ENCODE assay signal across 32 cellular contexts in the genomic region with DNA sequence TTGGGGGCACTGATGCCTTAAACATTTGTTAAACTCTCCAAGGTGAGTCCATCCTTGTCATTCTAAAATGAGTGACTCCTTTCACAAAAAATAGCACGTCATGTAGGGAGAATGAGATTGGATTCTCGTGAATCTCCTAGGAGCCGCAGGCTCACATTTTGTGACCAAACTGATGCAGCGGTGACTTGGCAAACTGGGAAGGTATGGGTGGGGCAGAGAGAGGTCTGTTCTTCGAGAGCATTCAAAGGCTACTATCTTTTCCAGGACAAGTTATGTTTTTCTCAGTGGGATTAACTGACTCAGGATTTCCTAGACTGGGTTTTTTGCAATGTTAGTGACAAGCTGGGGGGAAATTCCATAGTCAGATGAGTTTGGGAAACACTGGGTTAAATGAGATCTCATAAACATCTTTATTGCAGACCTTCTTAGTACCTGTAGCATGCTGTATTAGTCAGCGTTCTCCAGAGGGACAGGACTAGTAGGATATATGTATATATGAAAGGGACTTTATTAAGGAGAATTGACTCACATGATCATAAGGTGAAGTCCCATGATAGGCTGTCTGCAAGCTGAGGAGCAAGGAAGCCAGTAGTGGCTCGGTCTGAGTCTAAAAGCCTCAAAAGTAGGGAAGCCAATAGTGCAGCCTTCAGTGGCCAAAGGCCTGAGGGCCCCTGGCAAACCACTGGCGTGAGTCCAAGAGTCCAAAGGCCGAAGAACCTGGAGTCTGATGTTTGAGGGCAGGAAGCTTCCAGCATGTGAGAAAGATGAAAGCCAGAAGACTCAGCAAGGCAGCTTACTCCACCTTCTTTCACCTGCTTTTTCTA.
DNase-seq lines count a peak whose midpoint lies in the region; ATAC-seq and TF ChIP-seq lines count a peak whose summit lies in the region.
"Had no signal": no experiment of that assay in that cellular context is flagged by ENCODE, and none has a peak within 500 bp of the region (broad histone marks: within the 10 kb centered on the region; RNA-seq: fewer than 3 reads in every experiment).

No MANE protein-coding gene starts in this region.

- DNase-seq in Caco-2: peak; percentile 21 to 57
- DNase-seq in NCI-H69 (lab: John Stamatoyannopoulos, UW): peak; percentile 39
- peak; percentile 57 for DNase-seq in hepatocyte (ENCODE audit: low spot score)
- DNase-seq in sigmoid colon: peak; percentile 56
- DNase-seq in T1000 (lab: John Stamatoyannopoulos, UW): no peak
- no peak for DNase-seq in SKM-1 treated with dmso at 0.1 percent for 144 hours (lab: John Stamatoyannopoulos, UW; ENCODE audit: unreplicated experiment)
- DNase-seq: ACHN; activated CD4-positive, alpha-beta memory T cell treated with anti-CD3 and anti-CD28 coated beads, Interleukin-2, amount 10 ng/mL, durations not matched to agents 7 days and 5 days; activated CD4-positive, alpha-beta T cell treated with anti-CD3 and anti-CD28 coated beads for 1 hour; activated CD8-positive, alpha-beta memory T cell treated with anti-CD3 and anti-CD28 coated beads, Interleukin-2, amount 50 U/mL, for 48 hours; anterior cingulate cortex; BE2C; cortex of kidney; DND-41; endodermal cell; esophagus squamous epithelium; foreskin melanocyte; IMR-90; mesenchymal stem cell; NCI-H1105; NCI-H2029; NCI-H526; RPMI8226 had no signal

- no peaks in the 10 kb centered on the region for H3K36me3 Mint-ChIP-seq in Caco-2 (ENCODE audit: insufficient read depth, unreplicated experiment)

- H3K4me3 ChIP-seq in Caco-2 (ENCODE audit: low read depth, low read length) (no peak overlapping the region), hepatocyte (no peak overlapping the region), sigmoid colon (no peak overlapping the region)
- H3K4me3 ChIP-seq: cardiac muscle cell, esophagus squamous epithelium had no signal

- ATAC-seq in GM21360 (IDR thresholded peaks at IDR 0.05; ENCODE audit: unreplicated experiment) (no peak), GM18498 (IDR thresholded peaks at IDR 0.05; ENCODE audit: unreplicated experiment) (no peak)
- ATAC-seq: activated T-helper 17 cell treated with anti-CD3 and anti-CD28 coated beads, Interleukin-2, amount 50 U/mL, for 72 hours had no signal

- no peaks in the 10 kb centered on the region for H3K79me2 ChIP-seq in hepatocyte

- no peaks in the 10 kb centered on the region for H3K27me3 ChIP-seq in Caco-2 (replicated peaks; ENCODE audit: control insufficient read depth, insufficient read depth, low read length)
- no peaks in the 10 kb centered on the region for H3K27me3 ChIP-seq in hepatocyte
- no peaks in the 10 kb centered on the region for H3K27me3 ChIP-seq in sigmoid colon
- H3K27me3 ChIP-seq: BE2C, cardiac muscle cell, esophagus squamous epithelium, neutrophil had no signal

- H3K36me3 ChIP-seq in Caco-2 (ENCODE audit: control insufficient read depth, insufficient read depth, low read length): no peaks in the 10 kb centered on the region; the same call in none of the 2 replicates
- no peaks in the 10 kb centered on the region for H3K36me3 ChIP-seq in hepatocyte (replicated peaks; ENCODE audit: insufficient read depth, low read depth)
- peaks cover 44 to 99% (median 63%) of the 10 kb centered on the region in 4 donors for H3K36me3 ChIP-seq in sigmoid colon
- H3K36me3 ChIP-seq: BE2C had no signal

- H3K4me3 Mint-ChIP-seq in Caco-2 (ENCODE audit: unreplicated experiment): no peak overlapping the region
- H3K4me3 Mint-ChIP-seq: activated CD4-positive, alpha-beta memory T cell treated with anti-CD3 and anti-CD28 coated beads, Interleukin-2, amount 10 ng/mL, durations not matched to agents 7 days and 5 days; activated naive CD8-positive, alpha-beta T cell; activated T-helper 17 cell treated with anti-CD3 and anti-CD28 coated beads, Interleukin-2, amount 50 U/mL, for 72 hours; endodermal cell; stimulated activated naive CD8-positive, alpha-beta T cell treated with anti-CD3 and anti-CD28 coated beads, Interleukin-15, Interleukin-2, amounts not matched to agents 100 ng/mL and 50 ng/mL, for 24 hours; T-helper 1 cell treated with Interleukin-12 subunit alpha and Interleukin-12 subunit beta and Interleukin-4 antibody, amounts not matched to agents 30 μg/mL and 1 μg/mL, for 36 hours had no signal

- POLR2A ChIA-PET in Caco-2 (lab: Charles Lee): no interaction called here

- H3K27me3 Mint-ChIP-seq in Caco-2 (ENCODE audit: insufficient read depth, unreplicated experiment): no peaks in the 10 kb centered on the region
- H3K27me3 Mint-ChIP-seq: activated CD4-positive, alpha-beta memory T cell treated with anti-CD3 and anti-CD28 coated beads, Interleukin-2, amount 10 ng/mL, durations not matched to agents 7 days and 5 days; activated naive CD8-positive, alpha-beta T cell; activated T-helper 17 cell treated with anti-CD3 and anti-CD28 coated beads, Interleukin-2, amount 50 U/mL, for 72 hours; progenitor cell of endocrine pancreas; stimulated activated naive CD8-positive, alpha-beta T cell treated with anti-CD3 and anti-CD28 coated beads, Interleukin-15, Interleukin-2, amounts not matched to agents 100 ng/mL and 50 ng/mL, for 24 hours had no signal

- H3K27ac ChIP-seq in hepatocyte: peak overlapping the region; percentile 79
- no peak overlapping the region for H3K27ac ChIP-seq in sigmoid colon
- H3K27ac ChIP-seq: cardiac muscle cell, esophagus squamous epithelium had no signal

- H3K9me3 ChIP-seq in Caco-2: no peaks in the 10 kb centered on the region
- H3K9me3 ChIP-seq in hepatocyte (ENCODE audit: low read depth): no peaks in the 10 kb centered on the region
- no peaks in the 10 kb centered on the region for H3K9me3 ChIP-seq in sigmoid colon
- H3K9me3 ChIP-seq: BE2C, esophagus squamous epithelium, neutrophil had no signal

- peak overlapping the region; percentile 11 for H3K4me2 ChIP-seq in hepatocyte

- H3K4me1 ChIP-seq in Caco-2: peaks cover 15% of the 10 kb centered on the region
- peaks cover 5% of the 10 kb centered on the region for H3K4me1 ChIP-seq in hepatocyte (ENCODE audit: insufficient read depth)
- peaks cover 0 to 10% (median 7%) of the 10 kb centered on the region in 4 donors for H3K4me1 ChIP-seq in sigmoid colon
- H3K4me1 ChIP-seq: BE2C, esophagus squamous epithelium had no signal

- no peak overlapping the region for H2AFZ ChIP-seq in hepatocyte

- WGBS in hepatocyte (ENCODE audit: low lambda C conversion rate, missing lambda C conversion rate): 73% methylated on average over 9 of the region's 9 CpGs
- WGBS in sigmoid colon, 2 donors: 28 to 73% methylated on average over 9 of the region's 9 CpGs

- intact Hi-C loops in Caco-2 (cut with micrococcal nuclease; ENCODE audit: unreplicated experiment) (no loop called here), sigmoid colon (cut with DNase I) (no loop called here)

- no peak for TF ChIP-seq EP300 in sigmoid colon (IDR thresholded peaks at IDR 0.05)

- BruUV-seq in Caco-2 (replicated peaks; lab: Mats Ljungman, UMichigan): no TSS peak

- peaks cover 16% of the 10 kb centered on the region for H3K4me1 Mint-ChIP-seq in Caco-2 (ENCODE audit: low read depth, unreplicated experiment)
- H3K4me1 Mint-ChIP-seq: activated T-helper 17 cell treated with anti-CD3 and anti-CD28 coated beads, Interleukin-2, amount 50 U/mL, for 72 hours; endodermal cell had no signal

- TF ChIP-seq POLR2A in sigmoid colon (IDR thresholded peaks at IDR 0.05): no peak

- peak overlapping the region; percentile 42 for H3K27ac Mint-ChIP-seq in Caco-2 (ENCODE audit: unreplicated experiment)
- H3K27ac Mint-ChIP-seq: activated CD4-positive, alpha-beta memory T cell treated with anti-CD3 and anti-CD28 coated beads, Interleukin-2, amount 10 ng/mL, durations not matched to agents 7 days and 5 days; activated naive CD8-positive, alpha-beta T cell; activated T-helper 17 cell treated with anti-CD3 and anti-CD28 coated beads, Interleukin-2, amount 50 U/mL, for 72 hours; endodermal cell; progenitor cell of endocrine pancreas; stimulated activated naive CD8-positive, alpha-beta T cell treated with anti-CD3 and anti-CD28 coated beads, Interleukin-15, Interleukin-2, amounts not matched to agents 100 ng/mL and 50 ng/mL, for 24 hours; T-helper 1 cell treated with Interleukin-12 subunit alpha and Interleukin-12 subunit beta and Interleukin-4 antibody, amounts not matched to agents 30 μg/mL and 1 μg/mL, for 36 hours had no signal

- no peaks in the 10 kb centered on the region for H3K9me3 Mint-ChIP-seq in Caco-2 (ENCODE audit: unreplicated experiment)
- H3K9me3 Mint-ChIP-seq: endodermal cell; stimulated activated naive CD8-positive, alpha-beta T cell treated with anti-CD3 and anti-CD28 coated beads, Interleukin-15, Interleukin-2, amounts not matched to agents 100 ng/mL and 50 ng/mL, for 24 hours; T-helper 1 cell treated with Interleukin-12 subunit alpha and Interleukin-12 subunit beta and Interleukin-4 antibody, amounts not matched to agents 30 μg/mL and 1 μg/mL, for 36 hours had no signal

- CTCF ChIA-PET in Caco-2 (lab: Charles Lee): no interaction called here

- no peaks in the 10 kb centered on the region for H3K9me2 ChIP-seq in hepatocyte (replicated peaks; ENCODE audit: insufficient read depth)

- no peaks in the 10 kb centered on the region for H4K20me1 ChIP-seq in hepatocyte (ENCODE audit: insufficient read depth, poor library complexity, severe bottlenecking)

- TF ChIP-seq CTCF in Caco-2 (IDR thresholded peaks at IDR 0.05; ENCODE audit: insufficient read depth in 1 of 2, low read depth in 1 of 2, low read length in 1 of 2, severe bottlenecking in 1 of 2, unreplicated experiment in 1 of 2) (no peak), hepatocyte (IDR thresholded peaks at IDR 0.05; ENCODE audit: poor library complexity) (no peak), sigmoid colon (IDR thresholded peaks at IDR 0.05) (no peak)

Comparison
In these comparisons a context has a peak if more than half of its experiments do, and no peak if none do; other contexts are left out.
1. DNase-seq: peak in Caco-2 (2 of 2), NCI-H69 (single experiment), hepatocyte (single experiment) and sigmoid colon (single experiment); none in T1000 (single experiment) and SKM-1 treated with dmso at 0.1 percent for 144 hours (single experiment).